ENCODE assay signal across 1 cellular context in the genomic region with DNA sequence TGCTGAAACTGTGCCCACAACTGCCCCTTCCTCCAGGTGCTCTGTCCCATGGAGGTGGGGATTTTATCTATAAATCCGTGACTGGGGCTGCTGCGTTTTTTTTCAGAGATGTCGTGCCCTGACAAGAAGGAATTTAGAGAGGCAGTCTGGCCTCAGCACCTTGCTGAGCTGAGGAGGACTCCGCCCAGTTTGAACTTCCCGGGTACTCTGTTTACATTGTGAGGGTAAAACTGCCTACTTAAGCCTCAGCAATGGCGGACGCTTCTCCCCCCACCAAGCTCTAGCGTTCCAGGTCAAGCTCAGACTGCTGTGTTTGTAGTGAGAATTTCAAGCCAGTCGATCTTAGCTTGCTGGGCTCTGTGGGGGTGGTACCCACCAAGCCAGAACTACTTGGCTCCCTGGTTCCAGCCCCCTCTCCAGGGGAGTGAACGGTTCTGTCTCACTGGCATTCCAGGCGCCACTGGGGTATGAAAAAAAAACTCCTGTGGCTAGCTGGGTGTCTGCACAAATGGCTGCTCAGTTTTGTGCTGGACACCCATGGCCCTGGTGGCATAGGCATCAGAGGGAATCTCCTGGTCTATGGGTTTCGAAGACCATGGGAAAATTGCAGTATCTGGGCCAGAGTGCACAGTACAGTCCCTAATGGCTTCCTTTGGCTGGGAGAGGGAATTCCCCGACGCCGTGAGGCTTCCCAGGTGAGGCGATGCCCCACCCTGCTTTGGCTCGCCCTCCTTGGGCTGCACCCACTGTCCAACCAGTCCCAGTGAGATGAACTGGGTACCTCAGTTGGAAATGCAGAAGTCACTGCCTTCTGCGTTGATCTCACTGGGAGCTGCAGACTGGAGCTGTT.
TF ChIP-seq lines count a peak whose summit lies in the region.

No MANE protein-coding gene starts in this region.

TF ChIP-seq in GM23338, 12 proteins besides CTCF, POLR2A, EP300 and RAD21 (continued from another document):
- TF ChIP-seq CREB1 (CRISPR knock-in tag; IDR thresholded peaks at IDR 0.05; ENCODE audit: low read depth): no peak
- TF ChIP-seq, protein P1, sequence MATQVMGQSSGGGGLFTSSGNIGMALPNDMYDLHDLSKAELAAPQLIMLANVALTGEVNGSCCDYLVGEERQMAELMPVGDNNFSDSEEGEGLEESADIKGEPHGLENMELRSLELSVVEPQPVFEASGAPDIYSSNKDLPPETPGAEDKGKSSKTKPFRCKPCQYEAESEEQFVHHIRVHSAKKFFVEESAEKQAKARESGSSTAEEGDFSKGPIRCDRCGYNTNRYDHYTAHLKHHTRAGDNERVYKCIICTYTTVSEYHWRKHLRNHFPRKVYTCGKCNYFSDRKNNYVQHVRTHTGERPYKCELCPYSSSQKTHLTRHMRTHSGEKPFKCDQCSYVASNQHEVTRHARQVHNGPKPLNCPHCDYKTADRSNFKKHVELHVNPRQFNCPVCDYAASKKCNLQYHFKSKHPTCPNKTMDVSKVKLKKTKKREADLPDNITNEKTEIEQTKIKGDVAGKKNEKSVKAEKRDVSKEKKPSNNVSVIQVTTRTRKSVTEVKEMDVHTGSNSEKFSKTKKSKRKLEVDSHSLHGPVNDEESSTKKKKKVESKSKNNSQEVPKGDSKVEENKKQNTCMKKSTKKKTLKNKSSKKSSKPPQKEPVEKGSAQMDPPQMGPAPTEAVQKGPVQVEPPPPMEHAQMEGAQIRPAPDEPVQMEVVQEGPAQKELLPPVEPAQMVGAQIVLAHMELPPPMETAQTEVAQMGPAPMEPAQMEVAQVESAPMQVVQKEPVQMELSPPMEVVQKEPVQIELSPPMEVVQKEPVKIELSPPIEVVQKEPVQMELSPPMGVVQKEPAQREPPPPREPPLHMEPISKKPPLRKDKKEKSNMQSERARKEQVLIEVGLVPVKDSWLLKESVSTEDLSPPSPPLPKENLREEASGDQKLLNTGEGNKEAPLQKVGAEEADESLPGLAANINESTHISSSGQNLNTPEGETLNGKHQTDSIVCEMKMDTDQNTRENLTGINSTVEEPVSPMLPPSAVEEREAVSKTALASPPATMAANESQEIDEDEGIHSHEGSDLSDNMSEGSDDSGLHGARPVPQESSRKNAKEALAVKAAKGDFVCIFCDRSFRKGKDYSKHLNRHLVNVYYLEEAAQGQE (IDR thresholded peaks at IDR 0.05; ENCODE audit: unreplicated experiment): no peak
- TF ChIP-seq ZNF114 (CRISPR knock-in tag; IDR thresholded peaks at IDR 0.05): no peak
- TF ChIP-seq, protein P2, sequence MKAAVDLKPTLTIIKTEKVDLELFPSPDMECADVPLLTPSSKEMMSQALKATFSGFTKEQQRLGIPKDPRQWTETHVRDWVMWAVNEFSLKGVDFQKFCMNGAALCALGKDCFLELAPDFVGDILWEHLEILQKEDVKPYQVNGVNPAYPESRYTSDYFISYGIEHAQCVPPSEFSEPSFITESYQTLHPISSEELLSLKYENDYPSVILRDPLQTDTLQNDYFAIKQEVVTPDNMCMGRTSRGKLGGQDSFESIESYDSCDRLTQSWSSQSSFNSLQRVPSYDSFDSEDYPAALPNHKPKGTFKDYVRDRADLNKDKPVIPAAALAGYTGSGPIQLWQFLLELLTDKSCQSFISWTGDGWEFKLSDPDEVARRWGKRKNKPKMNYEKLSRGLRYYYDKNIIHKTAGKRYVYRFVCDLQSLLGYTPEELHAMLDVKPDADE (IDR thresholded peaks at IDR 0.05): no peak
- no peak for TF ChIP-seq NANOG (IDR thresholded peaks at IDR 0.05; ENCODE audit: borderline replicate concordance)
- TF ChIP-seq ZNF331 (CRISPR knock-in tag; IDR thresholded peaks at IDR 0.05; ENCODE audit: low read depth): no peak
- no peak for TF ChIP-seq STAT1 (IDR thresholded peaks at IDR 0.05; ENCODE audit: unreplicated experiment)
- TF ChIP-seq EZH2phosphoT487 (IDR thresholded peaks at IDR 0.05; ENCODE audit: unreplicated experiment): no peak
- no peak for TF ChIP-seq POLR2AphosphoS5 (IDR thresholded peaks at IDR 0.05; ENCODE audit: low read depth)
